In genomic region chr2:176152350-176153181, GRCh38 we compare ENCODE assay signal across 1 cellular context.
TF ChIP-seq lines count a peak whose summit lies in the region.

No MANE protein-coding gene starts in this region.

TF ChIP-seq in H1, 55 proteins besides CTCF, POLR2A, EP300 and RAD21:
- TF ChIP-seq SUZ12 (IDR thresholded peaks at IDR 0.05; ENCODE audit: low read length) (peak; percentile 63), EZH2 (IDR thresholded peaks at IDR 0.05; ENCODE audit: low read depth, low read length, severe bottlenecking) (peak; percentile 87), SP2 (IDR thresholded peaks at IDR 0.05; ENCODE audit: low read length) (no peak), RNF2 (IDR thresholded peaks at IDR 0.05; ENCODE audit: borderline replicate concordance, low read depth, low read length, missing control alignments, poor library complexity, severe bottlenecking) (peak; percentile 75)
- TF ChIP-seq, protein P1, sequence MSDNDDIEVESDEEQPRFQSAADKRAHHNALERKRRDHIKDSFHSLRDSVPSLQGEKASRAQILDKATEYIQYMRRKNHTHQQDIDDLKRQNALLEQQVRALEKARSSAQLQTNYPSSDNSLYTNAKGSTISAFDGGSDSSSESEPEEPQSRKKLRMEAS (IDR thresholded peaks at IDR 0.05) = no peak
